Comparison of ENCODE assay signal across 8 cellular contexts in the genomic region with DNA sequence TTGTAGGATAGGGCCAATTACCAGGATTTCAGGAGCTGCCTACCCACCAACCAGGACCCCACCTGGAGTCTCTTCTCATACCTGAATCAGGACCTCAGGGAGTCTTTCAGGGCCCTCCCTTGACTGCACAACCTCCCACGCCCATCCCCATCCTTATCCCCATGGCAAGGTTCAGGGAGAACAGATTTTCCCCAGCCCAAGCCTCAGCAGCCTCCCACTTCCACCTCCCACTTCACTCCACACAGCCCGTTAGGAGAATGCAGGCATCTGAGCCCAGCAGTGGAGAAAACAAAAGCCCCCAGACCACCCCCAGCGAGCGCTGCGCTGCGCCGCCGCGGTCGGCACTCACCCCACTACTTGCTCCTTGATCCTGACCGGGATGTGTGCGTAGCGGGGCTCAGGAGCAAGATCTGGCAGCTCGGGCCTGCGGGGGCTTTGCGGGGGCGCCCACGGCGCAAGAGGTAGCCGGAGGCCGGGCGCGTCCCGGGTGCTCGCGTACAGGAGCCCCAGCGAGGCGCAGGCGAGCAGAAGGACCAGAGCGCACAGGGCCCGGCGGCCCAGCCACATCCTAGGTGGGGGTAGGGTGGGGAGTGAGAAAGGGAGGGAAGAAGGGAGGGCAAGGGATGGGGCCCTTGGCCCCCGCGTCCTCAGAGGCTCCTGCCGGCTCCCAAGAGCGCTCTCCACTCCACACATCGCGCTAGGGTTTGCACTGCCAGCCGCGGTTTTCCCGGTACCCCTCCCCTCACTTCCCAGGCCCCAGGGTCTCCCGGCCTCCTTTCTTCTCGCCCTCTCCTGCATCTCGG. TPM values are rescaled to one million over a fixed set of nuclear protein-coding genes. Genes with fewer than 3 reads are reported as not detected.
A peak's percentile ranks its signal among the peaks of the same experiment; 100 is the strongest.
DNase-seq lines count a peak whose midpoint lies in the region; ATAC-seq and TF ChIP-seq lines count a peak whose summit lies in the region.

No MANE protein-coding gene starts in this region.

- POLR2A ChIA-PET in Caco-2 (lab: Charles Lee): no interaction called here

- no peaks in the 10 kb centered on the region for H3K36me3 ChIP-seq in Caco-2 (ENCODE audit: control insufficient read depth, insufficient read depth, low read length)

- TF ChIP-seq CTCF in Caco-2 (IDR thresholded peaks at IDR 0.05; ENCODE audit: insufficient read depth in 1 of 2, low read depth in 1 of 2, low read length in 1 of 2, severe bottlenecking in 1 of 2, unreplicated experiment in 1 of 2): no peak

- DNase-seq in Caco-2 (no peak), NCI-H69 (lab: John Stamatoyannopoulos, UW) (peak; percentile 68), ecto neural progenitor cell (ENCODE audit: low spot score) (peak; percentile 61), retina (no peak)
- DNase-seq in natural killer cell treated with Interleukin-12 subunit alpha and Interleukin-12 subunit beta and Interleukin-15 and Interleukin-18, amount 100 ng/mL, for 72 hours (ENCODE audit: low spot score): no peak

- ATAC-seq in natural killer cell treated with Interleukin-12 subunit alpha and Interleukin-12 subunit beta and Interleukin-15 and Interleukin-18, amount 100 ng/mL, for 72 hours: no peak
- ATAC-seq in GM21825 (IDR thresholded peaks at IDR 0.05; ENCODE audit: unreplicated experiment) (no peak), GM18505 (IDR thresholded peaks at IDR 0.05; ENCODE audit: unreplicated experiment) (no peak), HG02678 (IDR thresholded peaks at IDR 0.05; ENCODE audit: unreplicated experiment) (no peak)

- intact Hi-C loops in Caco-2 (cut with micrococcal nuclease; ENCODE audit: unreplicated experiment): loop anchor here (2.0 kb wide), 1 partner anchor 61 kb away; no protein-coding TSS in a partner anchor

- peak overlapping the region; percentile 49 for H3K4me3 Mint-ChIP-seq in Caco-2 (ENCODE audit: unreplicated experiment)
- H3K4me3 Mint-ChIP-seq in natural killer cell treated with Interleukin-12 subunit alpha and Interleukin-12 subunit beta and Interleukin-15 and Interleukin-18, amount 100 ng/mL, for 72 hours: peak overlapping the region; percentile 75

- no peak overlapping the region for H3K4me3 ChIP-seq in Caco-2 (ENCODE audit: low read depth, low read length)

- H3K36me3 Mint-ChIP-seq in Caco-2 (ENCODE audit: insufficient read depth, unreplicated experiment): no peaks in the 10 kb centered on the region
- no peaks in the 10 kb centered on the region for H3K36me3 Mint-ChIP-seq in natural killer cell treated with Interleukin-12 subunit alpha and Interleukin-12 subunit beta and Interleukin-15 and Interleukin-18, amount 100 ng/mL, for 72 hours

- BruUV-seq in Caco-2 (replicated peaks; lab: Mats Ljungman, UMichigan): no TSS peak

- no peaks in the 10 kb centered on the region for H3K9me3 ChIP-seq in Caco-2

- H3K9me3 Mint-ChIP-seq in Caco-2 (ENCODE audit: unreplicated experiment): no peaks in the 10 kb centered on the region
- H3K9me3 Mint-ChIP-seq in natural killer cell treated with Interleukin-12 subunit alpha and Interleukin-12 subunit beta and Interleukin-15 and Interleukin-18, amount 100 ng/mL, for 72 hours: no peaks in the 10 kb centered on the region

- H3K27me3 Mint-ChIP-seq in Caco-2 (ENCODE audit: insufficient read depth, unreplicated experiment): no peaks in the 10 kb centered on the region
- H3K27me3 Mint-ChIP-seq in natural killer cell treated with Interleukin-12 subunit alpha and Interleukin-12 subunit beta and Interleukin-15 and Interleukin-18, amount 100 ng/mL, for 72 hours: peaks cover 26 to 34% of the 10 kb centered on the region in 2 donors

- H3K4me1 ChIP-seq in Caco-2: no peaks in the 10 kb centered on the region

- H3K4me1 Mint-ChIP-seq in Caco-2 (ENCODE audit: low read depth, unreplicated experiment): peaks cover 5% of the 10 kb centered on the region
- peaks cover 9 to 14% of the 10 kb centered on the region in 2 donors for H3K4me1 Mint-ChIP-seq in natural killer cell treated with Interleukin-12 subunit alpha and Interleukin-12 subunit beta and Interleukin-15 and Interleukin-18, amount 100 ng/mL, for 72 hours (ENCODE audit: low read depth in 2 of 2)

- H3K27me3 ChIP-seq in Caco-2 (replicated peaks; ENCODE audit: control insufficient read depth, insufficient read depth, low read length): no peaks in the 10 kb centered on the region

- H3K27ac Mint-ChIP-seq in Caco-2 (ENCODE audit: unreplicated experiment): no peak overlapping the region
- H3K27ac Mint-ChIP-seq in natural killer cell treated with Interleukin-12 subunit alpha and Interleukin-12 subunit beta and Interleukin-15 and Interleukin-18, amount 100 ng/mL, for 72 hours: no peak overlapping the region

- no peak for TF ChIP-seq POLR2A in GM18505 (IDR thresholded peaks at IDR 0.05; ENCODE audit: borderline replicate concordance, extremely low read depth, insufficient read depth, insufficient read length)

- CTCF ChIA-PET in Caco-2 (lab: Charles Lee): interaction anchor here (1.0 to 1.1 kb wide), 2 partner anchors 11 to 49 kb away, joined by 3 read pairs; no protein-coding TSS in a partner anchor

RNA-seq across cellular contexts. Expression of a gene that starts 1.2 kb away (rescaled TPM):
- 4.2 and 5.7 TPM in 2 replicates for total RNA-seq in Caco-2 (2022)
- 1 to 10 TPM; 1.5 to 3.6 TPM for total RNA-seq in natural killer cell treated with Interleukin-12 subunit alpha and Interleukin-12 subunit beta and Interleukin-15 and Interleukin-18, amount 100 ng/mL, for 72 hours

RNA-seq across cellular contexts. Expression of a gene that starts 20.5 kb away (rescaled TPM):
- total RNA-seq in Caco-2 (2022): 5.2 and 5.5 TPM in 2 replicates
- 1 to 10 TPM in 1 of 2 donors, under 1 TPM in 1; 0.52 to 4.0 TPM for total RNA-seq in natural killer cell treated with Interleukin-12 subunit alpha and Interleukin-12 subunit beta and Interleukin-15 and Interleukin-18, amount 100 ng/mL, for 72 hours

RNA-seq across cellular contexts. Expression of a gene that starts 27.1 kb away (rescaled TPM):
- 17.4 and 20.4 TPM in 2 replicates for total RNA-seq in Caco-2 (2022)
- total RNA-seq in natural killer cell treated with Interleukin-12 subunit alpha and Interleukin-12 subunit beta and Interleukin-15 and Interleukin-18, amount 100 ng/mL, for 72 hours: 10 to 100 TPM; 15.6 to 18.4 TPM

RNA-seq across cellular contexts. Expression of a gene that starts 40.8 kb away (rescaled TPM):
- total RNA-seq in Caco-2 (2022): 42.0 and 48.0 TPM in 2 replicates
- total RNA-seq in natural killer cell treated with Interleukin-12 subunit alpha and Interleukin-12 subunit beta and Interleukin-15 and Interleukin-18, amount 100 ng/mL, for 72 hours: 10 to 100 TPM; 25.9 to 35.7 TPM

Comparison
In these comparisons a context has a peak if more than half of its experiments do, and no peak if none do; other contexts are left out.
1. DNase-seq: peak in NCI-H69 (single experiment) and ecto neural progenitor cell (single experiment); none in Caco-2 (0 of 2), natural killer cell treated with Interleukin-12 subunit alpha and Interleukin-12 subunit beta and Interleukin-15 and Interleukin-18, amount 100 ng/mL, for 72 hours (single experiment) and retina (single experiment).